In the genomic region with DNA sequence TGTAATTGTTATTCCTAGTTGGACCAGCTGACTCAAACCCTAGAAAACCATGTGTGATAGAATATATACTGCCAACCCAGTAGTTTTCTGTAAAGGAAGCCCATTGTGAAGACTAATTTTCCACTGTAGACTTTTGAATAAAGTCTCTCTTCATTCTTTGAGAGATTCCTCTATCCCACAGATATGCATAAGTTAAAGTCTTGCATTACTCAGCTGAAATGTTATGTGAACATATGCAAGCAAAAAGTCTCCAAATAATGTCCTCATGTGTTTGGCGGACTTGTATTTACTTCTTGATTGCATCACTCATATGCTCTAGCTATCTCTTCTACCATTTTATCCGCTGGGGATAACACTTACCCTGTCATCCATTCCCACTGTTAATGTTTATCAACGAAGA, we compare ENCODE assay signal across 28 cellular contexts. TPM values are rescaled to one million over a fixed set of nuclear protein-coding genes. Genes with fewer than 3 reads are reported as not detected.
DNase-seq lines count a peak whose midpoint lies in the region; ATAC-seq and TF ChIP-seq lines count a peak whose summit lies in the region.
"Had no signal": no experiment of that assay in that cellular context is flagged by ENCODE, and none has a peak within 500 bp of the region (broad histone marks: within the 10 kb centered on the region; RNA-seq: fewer than 3 reads in every experiment).

No MANE protein-coding gene starts in this region.

- H3K4me3 ChIP-seq in AG04449 (ENCODE audit: low read depth, low read length) (no peak overlapping the region), choroid plexus epithelial cell (ENCODE audit: low read depth, low read length) (no peak overlapping the region)
- H3K4me3 ChIP-seq: heart right ventricle had no signal

- H3K9me3 Mint-ChIP-seq in stimulated activated naive CD8-positive, alpha-beta T cell treated with anti-CD3 and anti-CD28 coated beads, Interleukin-15, amount 100 ng/mL, for 72 hours: no peaks in the 10 kb centered on the region
- H3K9me3 Mint-ChIP-seq: CD4-positive, alpha-beta memory T cell; H9; mesothelial cell of epicardium; naive B cell; stimulated activated memory B cell treated with anti-CD40 and anti-IgM and Interleukin-4, amounts not matched to agents 10 μg/mL and 1 μg/mL and 100 μg/mL, for 72 hours; type B pancreatic cell had no signal

- peak; percentile 86 for DNase-seq in AG04449 (ENCODE audit: low read depth, low spot score)
- peak; percentile 42 for DNase-seq in RPMI7951 (ENCODE audit: low read depth)
- peak; percentile 68 for DNase-seq in choroid plexus epithelial cell (ENCODE audit: low read depth)
- DNase-seq in foreskin melanocyte: peak; percentile 96
- DNase-seq in hippocampal formation (lab: John Stamatoyannopoulos, UW): no peak
- no peak for DNase-seq in stimulated activated naive CD8-positive, alpha-beta T cell treated with anti-CD3 and anti-CD28 coated beads, Interleukin-15, amount 100 ng/mL, for 72 hours
- no peak for DNase-seq in NCI-H1417 (lab: John Stamatoyannopoulos, UW)
- DNase-seq: 8988T; activated CD4-positive, alpha-beta T cell treated with anti-CD3 and anti-CD28 coated beads, Interleukin-2, amount 50 U/mL, for 4 hours; activated T-cell treated with anti-CD3 and anti-CD28 coated beads, Interleukin-2, amount 50 U/mL, for 48 hours; CD4-positive, alpha-beta memory T cell; foreskin keratinocyte; H9; heart right ventricle; Kasumi-1; naive B cell; NCI-H1436; NCI-H226; NCI-H526 treated with DMSO at 0.1 percent for 48 hours; NK-92 treated with Interleukin-12 subunit alpha and Interleukin-12 subunit beta, amount 100 ng/mL, for 24 hours; PC-3; T-helper 2 cell had no signal

- POLR2A ChIA-PET in AG04449 (lab: Yijun Ruan, JAX): no interaction called here

- H3K4me1 Mint-ChIP-seq in stimulated activated naive CD8-positive, alpha-beta T cell treated with anti-CD3 and anti-CD28 coated beads, Interleukin-15, amount 100 ng/mL, for 72 hours: no peaks in the 10 kb centered on the region
- H3K4me1 Mint-ChIP-seq: mesothelial cell of epicardium; naive B cell; stimulated activated memory B cell treated with anti-CD40 and anti-IgM and Interleukin-4, amounts not matched to agents 10 μg/mL and 1 μg/mL and 100 μg/mL, for 72 hours had no signal

- no peak overlapping the region for H3K27ac Mint-ChIP-seq in stimulated activated naive CD8-positive, alpha-beta T cell treated with anti-CD3 and anti-CD28 coated beads, Interleukin-15, amount 100 ng/mL, for 72 hours
- H3K27ac Mint-ChIP-seq: brain; CD4-positive, alpha-beta memory T cell; H9; mesothelial cell of epicardium; stimulated activated memory B cell treated with anti-CD40 and anti-IgM and Interleukin-4, amounts not matched to agents 10 μg/mL and 1 μg/mL and 100 μg/mL, for 72 hours; type B pancreatic cell had no signal

- no peak for TF ChIP-seq CTCF in AG04449 (IDR thresholded peaks at IDR 0.05; ENCODE audit: insufficient read depth, low read length, missing control alignments)
- TF ChIP-seq CTCF in choroid plexus epithelial cell (conservative IDR thresholded peaks at IDR 0.05; ENCODE audit: low read depth, low read length): no peak

- H3K4me3 Mint-ChIP-seq in stimulated activated naive CD8-positive, alpha-beta T cell treated with anti-CD3 and anti-CD28 coated beads, Interleukin-15, amount 100 ng/mL, for 72 hours: no peak overlapping the region
- H3K4me3 Mint-ChIP-seq: brain; CD4-positive, alpha-beta memory T cell; H9; mesothelial cell of epicardium; naive B cell; stimulated activated memory B cell treated with anti-CD40 and anti-IgM and Interleukin-4, amounts not matched to agents 10 μg/mL and 1 μg/mL and 100 μg/mL, for 72 hours; type B pancreatic cell had no signal

- ATAC-seq in GM21526 (IDR thresholded peaks at IDR 0.05; ENCODE audit: low FRiP score, unreplicated experiment): no peak
- no peak for ATAC-seq in stimulated activated naive CD8-positive, alpha-beta T cell treated with anti-CD3 and anti-CD28 coated beads, Interleukin-15, amount 100 ng/mL, for 72 hours
- ATAC-seq: foreskin keratinocyte; heart right ventricle; PC-3; Right ventricle myocardium inferior; stimulated activated memory B cell treated with anti-CD40 and anti-IgM and Interleukin-4, amounts not matched to agents 10 μg/mL and 1 μg/mL and 100 μg/mL, for 72 hours had no signal

- no peaks in the 10 kb centered on the region for H3K27me3 Mint-ChIP-seq in stimulated activated naive CD8-positive, alpha-beta T cell treated with anti-CD3 and anti-CD28 coated beads, Interleukin-15, amount 100 ng/mL, for 72 hours
- H3K27me3 Mint-ChIP-seq: brain; stimulated activated memory B cell treated with anti-CD40 and anti-IgM and Interleukin-4, amounts not matched to agents 10 μg/mL and 1 μg/mL and 100 μg/mL, for 72 hours had no signal

- CTCF ChIA-PET in AG04449 (lab: Yijun Ruan, JAX): no interaction called here

RNA-seq across cellular contexts. Expression of a gene that starts 35.1 kb away (rescaled TPM):
- 0.20 and 0.48 TPM in 2 replicates for total RNA-seq in RPMI7951 (2014; rRNA removed; shearing (Covaris generic))
- total RNA-seq: CD4-positive, alpha-beta memory T cell; foreskin keratinocyte had no signal

Comparison
In these comparisons a context has a peak if more than half of its experiments do, and no peak if none do; other contexts are left out.
1. DNase-seq: peak in AG04449 (single experiment), RPMI7951 (single experiment), choroid plexus epithelial cell (single experiment) and foreskin melanocyte (single experiment); none in hippocampal formation (0 of 2), stimulated activated naive CD8-positive, alpha-beta T cell treated with anti-CD3 and anti-CD28 coated beads, Interleukin-15, amount 100 ng/mL, for 72 hours (0 of 2) and NCI-H1417 (0 of 3).